ENCODE assay signal across 28 cellular contexts in genomic region chr9:93557366-93558137, GRCh38.
"Had no signal": no experiment of that assay in that cellular context is flagged by ENCODE, and none has a peak within 500 bp of the region (broad histone marks: within the 10 kb centered on the region; RNA-seq: fewer than 3 reads in every experiment).

No MANE protein-coding gene starts in this region.

- DNase-seq: activated CD4-positive, alpha-beta memory T cell treated with anti-CD3 and anti-CD28 coated beads for 36 hours; activated CD4-positive, alpha-beta T cell treated with anti-CD3 and anti-CD28 coated beads for 48 hours; activated CD4-positive, CD25-positive, alpha-beta regulatory T cell treated with anti-CD3 and anti-CD28 coated beads, Interleukin-2, amount 50 U/mL, for 72 hours; activated effector memory CD4-positive, alpha-beta T cell treated with Interleukin-2 at 50 U/mL for 16 hours; activated naive CD4-positive, alpha-beta T cell treated with Interleukin-2 at 50 U/mL for 16 hours; adrenal gland; anterior cingulate cortex; cerebellar nuclear complex; KG1; MV-4-11; NCI-H1092 treated with DMSO at 0.1 percent for 48 hours; NCI-H1417 treated with DMSO at 0.1 percent for 48 hours; NCI-H1694; NCI-H2029; NCI-H2107; NCI-H510A treated with DMSO at 0.1 percent for 48 hours; NCI-H69; NK-92 treated with Interleukin-12 subunit alpha and Interleukin-12 subunit beta, amount 100 ng/mL, for 24 hours; OCI-M1; Right ventricle myocardium superior; T-helper 9 cell had no signal

- H3K4me1 Mint-ChIP-seq: IgD-negative memory B cell had no signal

- H3K27me3 Mint-ChIP-seq: activated CD4-positive, alpha-beta memory T cell treated with anti-CD3 and anti-CD28 coated beads for 36 hours; activated naive CD8-positive, alpha-beta T cell; IgD-negative memory B cell had no signal

- ATAC-seq: Panc1, SK-N-SH treated with all-trans-retinoic acid at 6 μM for 48 hours had no signal

- H3K27ac Mint-ChIP-seq: activated CD4-positive, alpha-beta memory T cell treated with anti-CD3 and anti-CD28 coated beads for 36 hours; activated naive CD8-positive, alpha-beta T cell; activated T-helper 1 cell treated with anti-CD3 and anti-CD28 coated beads, Interleukin-12 subunit alpha, Interleukin-12 subunit beta, Interleukin-2, Interleukin-4 antibody, amounts not matched to agents 30 ng/mL and 10 ng/mL and 1 ng/mL, durations not matched to agents 14 hours and 24 hours and 36 hours; T-helper 1 cell treated with Interleukin-12 subunit alpha and Interleukin-12 subunit beta and Interleukin-4 antibody, amounts not matched to agents 30 μg/mL and 1 μg/mL, for 36 hours had no signal

- H3K4me3 Mint-ChIP-seq: activated CD4-positive, alpha-beta memory T cell treated with anti-CD3 and anti-CD28 coated beads for 36 hours; activated naive CD8-positive, alpha-beta T cell; activated T-helper 1 cell treated with anti-CD3 and anti-CD28 coated beads, Interleukin-12 subunit alpha, Interleukin-12 subunit beta, Interleukin-2, Interleukin-4 antibody, amounts not matched to agents 30 ng/mL and 10 ng/mL and 1 ng/mL, durations not matched to agents 14 hours and 24 hours and 36 hours; IgD-negative memory B cell; T-helper 1 cell treated with Interleukin-12 subunit alpha and Interleukin-12 subunit beta and Interleukin-4 antibody, amounts not matched to agents 30 μg/mL and 1 μg/mL, for 36 hours; WTC11 had no signal

- H3K9me3 Mint-ChIP-seq: activated CD4-positive, alpha-beta memory T cell treated with anti-CD3 and anti-CD28 coated beads for 36 hours; activated T-helper 1 cell treated with anti-CD3 and anti-CD28 coated beads, Interleukin-12 subunit alpha, Interleukin-12 subunit beta, Interleukin-2, Interleukin-4 antibody, amounts not matched to agents 30 ng/mL and 10 ng/mL and 1 ng/mL, durations not matched to agents 14 hours and 24 hours and 36 hours; IgD-negative memory B cell; T-helper 1 cell treated with Interleukin-12 subunit alpha and Interleukin-12 subunit beta and Interleukin-4 antibody, amounts not matched to agents 30 μg/mL and 1 μg/mL, for 36 hours; WTC11 had no signal
